Comparison of ENCODE assay signal across 13 cellular contexts in genomic region chr4:93749351-93749761, GRCh38.
DNase-seq lines count a peak whose midpoint lies in the region; ATAC-seq and TF ChIP-seq lines count a peak whose summit lies in the region.
"Had no signal": no experiment of that assay in that cellular context is flagged by ENCODE, and none has a peak within 500 bp of the region (broad histone marks: within the 10 kb centered on the region; RNA-seq: fewer than 3 reads in every experiment).

No MANE protein-coding gene starts in this region.

- DNase-seq in NAMALWA (ENCODE audit: low spot score) (peak; percentile 22), Caco-2 (no peak), NCI-H2081 (lab: John Stamatoyannopoulos, UW) (no peak), brain microvascular endothelial cell (no peak), T-cell (no peak)
- DNase-seq: activated T-cell treated with anti-CD3 and anti-CD28 coated beads for 4 hours, mesenchymal stem cell, NCI-H748 treated with DMSO at 0.1 percent for 48 hours, right cardiac atrium had no signal

- H3K27ac ChIP-seq in brain microvascular endothelial cell, result no peak overlapping the region

- no peak for TF ChIP-seq CTCF in Caco-2 (IDR thresholded peaks at IDR 0.05; ENCODE audit: insufficient read depth in 1 of 2, low read depth in 1 of 2, low read length in 1 of 2, severe bottlenecking in 1 of 2, unreplicated experiment in 1 of 2)
- no peak for TF ChIP-seq CTCF in brain microvascular endothelial cell (IDR thresholded peaks at IDR 0.05; ENCODE audit: low read depth, low read length, missing control alignments)

- intact Hi-C loops in Caco-2 (cut with micrococcal nuclease; ENCODE audit: unreplicated experiment), result no loop called here

- H3K9me3 Mint-ChIP-seq in Caco-2 (ENCODE audit: unreplicated experiment), result no peaks in the 10 kb centered on the region
- peaks cover 0 to 5% (median 0%) of the 10 kb centered on the region in 3 donors for H3K9me3 Mint-ChIP-seq in T-cell

- no peaks in the 10 kb centered on the region for H3K4me1 Mint-ChIP-seq in Caco-2 (ENCODE audit: low read depth, unreplicated experiment)
- H3K4me1 Mint-ChIP-seq in T-cell, result no peaks in the 10 kb centered on the region
- H3K4me1 Mint-ChIP-seq: central memory CD8-positive, alpha-beta T cell had no signal

- H3K36me3 Mint-ChIP-seq in Caco-2 (ENCODE audit: insufficient read depth, unreplicated experiment) (no peaks in the 10 kb centered on the region), T-cell (no peaks in the 10 kb centered on the region)

- H3K4me3 Mint-ChIP-seq in Caco-2 (ENCODE audit: unreplicated experiment) (no peak overlapping the region), T-cell (no peak overlapping the region)
- H3K4me3 Mint-ChIP-seq: central memory CD8-positive, alpha-beta T cell had no signal

- ATAC-seq in GM18498 (IDR thresholded peaks at IDR 0.05; ENCODE audit: unreplicated experiment), result peak; percentile 76
- ATAC-seq in GM19467 (IDR thresholded peaks at IDR 0.05; ENCODE audit: unreplicated experiment), result peak; percentile 81
- peak; percentile 79 for ATAC-seq in HG02970 (IDR thresholded peaks at IDR 0.05; ENCODE audit: low FRiP score, unreplicated experiment)
- ATAC-seq in T-cell (replicated peaks in 1 of 4), result no peak
- ATAC-seq: right cardiac atrium had no signal

- H3K9me3 ChIP-seq in Caco-2, result no peaks in the 10 kb centered on the region

- BruUV-seq in Caco-2 (replicated peaks; lab: Mats Ljungman, UMichigan), result no TSS peak

- no peaks in the 10 kb centered on the region; the same call in 1 of the 2 replicates for H3K27me3 ChIP-seq in Caco-2 (replicated peaks; ENCODE audit: control insufficient read depth, insufficient read depth, low read length)
- H3K27me3 ChIP-seq in brain microvascular endothelial cell (replicated peaks), result no peaks in the 10 kb centered on the region

- H3K4me3 ChIP-seq in Caco-2 (ENCODE audit: low read depth, low read length) (no peak overlapping the region), brain microvascular endothelial cell (ENCODE audit: low read depth, low read length) (no peak overlapping the region)

- no peaks in the 10 kb centered on the region for H3K4me1 ChIP-seq in Caco-2

- POLR2A ChIA-PET in Caco-2 (lab: Charles Lee), result no interaction called here
- POLR2A ChIA-PET in T-cell (lab: Charles Lee), result no interaction called here

- CTCF ChIA-PET in Caco-2 (lab: Charles Lee), result no interaction called here
- CTCF ChIA-PET in T-cell (lab: Charles Lee), result no interaction called here

- in situ Hi-C loops in brain microvascular endothelial cell (cut with HindIII; ENCODE audit: low pct_ligation_motif_present, low sequenced_read_pairs), result no loop called here

- peaks cover 7% of the 10 kb centered on the region for H3K27me3 Mint-ChIP-seq in Caco-2 (ENCODE audit: insufficient read depth, unreplicated experiment)
- H3K27me3 Mint-ChIP-seq in T-cell, result no peaks in the 10 kb centered on the region
- H3K27me3 Mint-ChIP-seq: central memory CD8-positive, alpha-beta T cell had no signal

- H3K27ac Mint-ChIP-seq in Caco-2 (ENCODE audit: unreplicated experiment), result no peak overlapping the region
- no peak overlapping the region for H3K27ac Mint-ChIP-seq in T-cell

- H3K36me3 ChIP-seq in Caco-2 (ENCODE audit: control insufficient read depth, insufficient read depth, low read length) (no peaks in the 10 kb centered on the region), brain microvascular endothelial cell (replicated peaks) (no peaks in the 10 kb centered on the region)

Comparison
In these comparisons a context has a peak if more than half of its experiments do, and no peak if none do; other contexts are left out.
1. ATAC-seq: peak in GM18498 (single experiment), GM19467 (single experiment) and HG02970 (single experiment); none in T-cell (0 of 4).